Comparison of ENCODE assay signal across 9 cellular contexts in the genomic region with DNA sequence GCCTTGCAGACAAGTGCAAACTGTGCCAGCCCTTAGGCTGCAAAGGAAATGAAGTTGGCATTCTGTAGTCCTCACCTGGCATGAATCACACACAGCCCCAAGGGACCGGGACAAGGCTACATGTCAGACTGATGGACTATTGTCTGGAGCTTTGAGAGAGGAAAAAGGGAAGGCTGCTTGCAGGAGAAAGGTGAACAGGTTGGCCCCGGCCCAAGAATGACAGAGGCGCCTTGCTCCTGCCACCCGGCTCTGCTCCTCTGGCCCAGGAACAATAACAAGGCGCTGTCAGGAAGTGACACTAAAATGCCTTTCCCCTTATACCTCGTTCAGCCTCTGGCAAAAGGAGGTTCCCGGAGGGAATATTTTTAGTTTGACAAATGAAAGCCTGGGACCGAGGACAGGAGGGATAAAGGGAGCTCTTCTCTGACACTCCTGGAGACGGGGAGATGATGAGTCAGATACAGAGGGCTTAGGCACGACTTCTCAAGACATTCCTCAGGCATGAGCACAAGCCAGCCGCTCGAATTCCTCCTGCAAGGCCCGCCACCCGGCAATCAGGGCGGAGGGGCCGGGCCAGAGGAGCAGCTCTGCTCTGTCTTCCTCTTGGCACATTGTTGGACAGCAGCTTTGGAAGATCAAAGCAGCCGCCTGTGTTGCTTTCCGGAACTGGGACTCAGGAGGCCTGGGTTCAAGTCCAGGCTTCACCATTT.
A peak's percentile ranks its signal among the peaks of the same experiment; 100 is the strongest.
DNase-seq lines count a peak whose midpoint lies in the region; TF ChIP-seq lines count a peak whose summit lies in the region.
"Had no signal": no experiment of that assay in that cellular context is flagged by ENCODE, and none has a peak within 500 bp of the region (broad histone marks: within the 10 kb centered on the region; RNA-seq: fewer than 3 reads in every experiment).

No MANE protein-coding gene starts in this region.

- intact Hi-C loops in esophagus muscularis mucosa (cut with DNase I) = loop anchor here (10.0 kb wide), 1 partner anchor 545 kb away; a partner anchor contains a TSS

- WGBS in esophagus muscularis mucosa = 19% methylated on average over 16 of the region's 18 CpGs
- no CpG with 5 or more reads among the region's 18 CpGs for WGBS in neuronal stem cell (ENCODE audit: extremely low coverage in 2 of 2, insufficient read length in 2 of 2, insufficient replicate concordance in 1 of 2), 2 donors

- no peak overlapping the region for H3K4me2 ChIP-seq in neuronal stem cell (ENCODE audit: insufficient read depth, low read length, poor library complexity, severe bottlenecking)

- H3K4me1 ChIP-seq in esophagus muscularis mucosa (peaks cover 17 to 29% (median 21%) of the 10 kb centered on the region in 4 donors), neuronal stem cell (ENCODE audit: control insufficient read depth in 2 of 2, insufficient read depth in 1 of 2, low read depth in 1 of 2, low read length in 2 of 2) (peaks cover 0 to 10% of the 10 kb centered on the region in 2 donors)

- H3K4ac ChIP-seq in neuronal stem cell (ENCODE audit: low read length) = no peak overlapping the region

- H3K27ac ChIP-seq in esophagus muscularis mucosa (replicated peaks in 1 of 4) (peak overlapping the region; percentile 66 to 83 (median 78)), neuronal stem cell (replicated peaks; ENCODE audit: low read length) (peak overlapping the region; percentile 32)

- no peak overlapping the region for H3K4me3 ChIP-seq in esophagus muscularis mucosa
- no peak overlapping the region for H3K4me3 ChIP-seq in neuronal stem cell (ENCODE audit: low read length in 2 of 2)

- H3K27me3 ChIP-seq in esophagus muscularis mucosa (no peaks in the 10 kb centered on the region), neuronal stem cell (ENCODE audit: control insufficient read depth in 3 of 3, insufficient read depth in 3 of 3, low read depth in 1 of 3, low read length in 3 of 3) (peaks cover 0 to 7% (median 0%) of the 10 kb centered on the region in 3 experiments)

- no peak overlapping the region for H2BK12ac ChIP-seq in neuronal stem cell (ENCODE audit: low read length)

- H3K36me3 ChIP-seq in esophagus muscularis mucosa = no peaks in the 10 kb centered on the region
- H3K36me3 ChIP-seq in neuronal stem cell (replicated peaks in 1 of 2; ENCODE audit: control insufficient read depth in 2 of 2, insufficient read depth in 2 of 2, low read length in 2 of 2) = no peaks in the 10 kb centered on the region

- H2AFZ ChIP-seq in neuronal stem cell (ENCODE audit: low read length) = peak overlapping the region; percentile 69

- H2BK120ac ChIP-seq in neuronal stem cell (ENCODE audit: low read depth, low read length) = no peak overlapping the region

- no peaks in the 10 kb centered on the region for H3K9me3 ChIP-seq in esophagus muscularis mucosa
- no peaks in the 10 kb centered on the region for H3K9me3 ChIP-seq in neuronal stem cell (replicated peaks in 1 of 2; ENCODE audit: control insufficient read depth in 2 of 2, insufficient read depth in 1 of 2, low read depth in 1 of 2, low read length in 2 of 2)

- no peak for TF ChIP-seq POLR2A in esophagus muscularis mucosa (IDR thresholded peaks at IDR 0.05; ENCODE audit: low read depth)

- no peak overlapping the region for H2AK5ac ChIP-seq in neuronal stem cell (ENCODE audit: low read depth, low read length)

- H3K27ac Mint-ChIP-seq in progenitor cell of endocrine pancreas = no peak overlapping the region

- H3K4me3 Mint-ChIP-seq in progenitor cell of endocrine pancreas (ENCODE audit: low read depth) = no peak overlapping the region

- no peak overlapping the region for H3K9ac ChIP-seq in neuronal stem cell (ENCODE audit: low read depth, low read length, poor library complexity)

- peak overlapping the region; percentile 38 for H3K18ac ChIP-seq in neuronal stem cell (ENCODE audit: low read length)

- H3K36me3 Mint-ChIP-seq in progenitor cell of endocrine pancreas (ENCODE audit: insufficient read depth) = no peaks in the 10 kb centered on the region

- TF ChIP-seq CTCF in esophagus muscularis mucosa (IDR thresholded peaks at IDR 0.05) = no peak
- no peak for TF ChIP-seq CTCF in progenitor cell of endocrine pancreas (IDR thresholded peaks at IDR 0.05; ENCODE audit: unreplicated experiment)

- peak; percentile 53 for DNase-seq in D341Med (ENCODE audit: low spot score)
- DNase-seq in NCI-H460 (ENCODE audit: extremely low read depth, low read depth) = peak; percentile 86
- DNase-seq in esophagus muscularis mucosa (ENCODE audit: extremely low spot score) = peak; percentile 94
- peak; percentile 68 for DNase-seq in neuronal stem cell (ENCODE audit: low spot score)
- DNase-seq in activated effector memory CD4-positive, alpha-beta T cell treated with Interleukin-2 at 50 U/mL for 16 hours = no peak
- no peak for DNase-seq in progenitor cell of endocrine pancreas (ENCODE audit: low spot score, unreplicated experiment)
- DNase-seq in activated gamma-delta T cell (lab: John Stamatoyannopoulos, UW) = no peak
- no peak for DNase-seq in NK-92 (lab: John Stamatoyannopoulos, UW; ENCODE audit: unreplicated experiment)
- DNase-seq: occipital lobe had no signal

- peaks cover 57% of the 10 kb centered on the region for H3K27me3 Mint-ChIP-seq in progenitor cell of endocrine pancreas

- H3K79me1 ChIP-seq in neuronal stem cell (ENCODE audit: low read depth, low read length) = no peaks in the 10 kb centered on the region

- peak; percentile 57 for TF ChIP-seq EP300 in esophagus muscularis mucosa (IDR thresholded peaks at IDR 0.05)

- H3K9me3 Mint-ChIP-seq in progenitor cell of endocrine pancreas (ENCODE audit: low read depth) = no peaks in the 10 kb centered on the region

- no peak overlapping the region for H4K8ac ChIP-seq in neuronal stem cell (ENCODE audit: low read depth, low read length)

- H3K4me1 Mint-ChIP-seq in progenitor cell of endocrine pancreas (ENCODE audit: low read depth) = no peaks in the 10 kb centered on the region

- H4K91ac ChIP-seq in neuronal stem cell (ENCODE audit: low read depth, low read length, poor library complexity) = no peak overlapping the region

- H3K23ac ChIP-seq in neuronal stem cell (ENCODE audit: low read depth, low read length, poor library complexity) = no peak overlapping the region

- no peak overlapping the region for H2BK5ac ChIP-seq in neuronal stem cell (ENCODE audit: low read length)

- no peak overlapping the region for H3K14ac ChIP-seq in neuronal stem cell (ENCODE audit: low read length)

- no peak overlapping the region for H2BK15ac ChIP-seq in neuronal stem cell (ENCODE audit: low read length)

Comparison
In these comparisons a context has a peak if more than half of its experiments do, and no peak if none do; other contexts are left out.
1. DNase-seq: peak in D341Med (single experiment), NCI-H460 (single experiment), esophagus muscularis mucosa (single experiment) and neuronal stem cell (single experiment); none in activated effector memory CD4-positive, alpha-beta T cell treated with Interleukin-2 at 50 U/mL for 16 hours (single experiment), progenitor cell of endocrine pancreas (single experiment), activated gamma-delta T cell (single experiment) and NK-92 (single experiment).